In genomic region chr1:201403359-201403758, GRCh38 we compare ENCODE assay signal across 20 cellular contexts. TPM values are rescaled to one million over a fixed set of nuclear protein-coding genes. Genes with fewer than 3 reads are reported as not detected.
DNase-seq lines count a peak whose midpoint lies in the region; ATAC-seq, FAIRE-seq and TF ChIP-seq lines count a peak whose summit lies in the region.
"Had no signal": no experiment of that assay in that cellular context is flagged by ENCODE, and none has a peak within 500 bp of the region (broad histone marks: within the 10 kb centered on the region; RNA-seq: fewer than 3 reads in every experiment).

No MANE protein-coding gene starts in this region.

- H3K4me3 ChIP-seq in GM12878 = no peak overlapping the region

- TF ChIP-seq CTCF in GM12878 (IDR thresholded peaks at IDR 0.05 in 2 of 3, conservative IDR thresholded peaks at IDR 0.05 in 1 of 3; ENCODE audit: control insufficient read depth in 2 of 3, extremely low read depth in 1 of 3, insufficient read depth in 1 of 3, low read depth in 3 of 3, low read length in 3 of 3) = no peak

- no peak for TF ChIP-seq EP300 in GM12878 (IDR thresholded peaks at IDR 0.05; ENCODE audit: borderline replicate concordance in 1 of 2, control insufficient read depth in 1 of 2, low read depth in 2 of 2, low read length in 2 of 2)

- H3K79me2 ChIP-seq in GM12878 (ENCODE audit: control insufficient read depth, insufficient read depth, low read length) = no peaks in the 10 kb centered on the region

- SMC1A ChIA-PET in GM12878 (lab: Charles Lee; ENCODE audit: uncharacterized antibody, unreplicated experiment) = interaction anchor here (12.3 kb wide), 1 partner anchor 14 kb away, joined by 374 read pairs; no protein-coding TSS in a partner anchor

- TF ChIP-seq POLR2A in GM12891 (IDR thresholded peaks at IDR 0.05; ENCODE audit: low read depth, low read length) = no peak
- no peak for TF ChIP-seq POLR2A in GM12878 (IDR thresholded peaks at IDR 0.05; ENCODE audit: low read depth, low read length)

- TSS peak; percentile 84 for BruUV-seq in GM12878 (replicated peaks; lab: Mats Ljungman, UMichigan)

- FAIRE-seq in GM12891 (lab: Jason Lieb, UNC) (no peak), GM12878 (lab: Jason Lieb, UNC) (no peak)

- H3K4me1 ChIP-seq in GM12878 (ENCODE audit: control insufficient read depth, insufficient read depth, low read length) = peaks cover 35% of the 10 kb centered on the region

- intact Hi-C loops in GM12878 (cut with micrococcal nuclease; ENCODE audit: unreplicated experiment) = no loop called here

- H4K20me1 ChIP-seq in GM12878 (ENCODE audit: control insufficient read depth, insufficient read depth) = no peaks in the 10 kb centered on the region

- RAD21 ChIA-PET in GM12878 (lab: Charles Lee; ENCODE audit: unreplicated experiment) = interaction anchor here (3.9 to 12.1 kb wide), 2 partner anchors 15 to 78 kb away, joined by 32 to 340 read pairs; no protein-coding TSS in a partner anchor

- no peak overlapping the region for H3K27ac ChIP-seq in GM12878 (ENCODE audit: control insufficient read depth, insufficient read depth)

- ATAC-seq in GM12878 (no peak), HG03342 (IDR thresholded peaks at IDR 0.05; ENCODE audit: unreplicated experiment) (no peak), GM19452 (IDR thresholded peaks at IDR 0.05; ENCODE audit: unreplicated experiment) (no peak)

- H2AFZ ChIP-seq in GM12878 (ENCODE audit: control insufficient read depth, low read depth, low read length) = no peak overlapping the region

- no peaks in the 10 kb centered on the region for H3K27me3 ChIP-seq in GM12878 (replicated peaks in 1 of 2; ENCODE audit: control insufficient read depth in 2 of 2, insufficient read depth in 2 of 2, low read length in 1 of 2)

- WGBS in GM12878 (ENCODE audit: insufficient coverage, insufficient replicate concordance, low lambda C conversion rate, missing lambda C conversion rate) = 0% methylated on average over 1 of the region's 1 CpG

- in situ Hi-C loops in GM12878 (cut with MboI) = no loop called here

- POLR2A ChIA-PET in GM12878 (lab: Charles Lee) = interaction anchor here (0.5 to 11.9 kb wide), 2 partner anchors 15 to 538 kb away, joined by 4 to 228 read pairs; no protein-coding TSS in a partner anchor

- no peaks in the 10 kb centered on the region for H3K36me3 ChIP-seq in GM12878 (ENCODE audit: control insufficient read depth in 2 of 2, insufficient read depth in 2 of 2, low read length in 1 of 2)

- DNase-seq in GM12891 (ENCODE audit: insufficient read length, low spot score) (no peak), GM12878 (ENCODE audit: low read depth, low spot score) (no peak), myocyte (ENCODE audit: low read depth) (peak; percentile 38)
- no peak for DNase-seq in stimulated activated CD4-positive, alpha-beta T cell treated with anti-CD3 and anti-CD28 coated beads, Interleukin-15, amount 100 ng/mL, for 24 hours
- DNase-seq: 8988T; C1 segment of cervical spinal cord; Calu3; CD4-positive, alpha-beta memory T cell; COR-L47; DMS53; DMS79 treated with DMSO at 0.1 percent for 48 hours; GF-D8; GOT3; H7; HCEC 1CT had no signal

- H3K9ac ChIP-seq in GM12878 (ENCODE audit: control insufficient read depth, insufficient read depth, low read length) = no peak overlapping the region

- no peak for TF ChIP-seq RAD21 in GM12878 (IDR thresholded peaks at IDR 0.05; ENCODE audit: insufficient read depth, low read depth, low read length)

- no peaks in the 10 kb centered on the region for H3K9me3 ChIP-seq in GM12878 (replicated peaks; ENCODE audit: control insufficient read depth, insufficient read depth, low read length)

- no peak overlapping the region for H3K4me2 ChIP-seq in GM12878 (ENCODE audit: control insufficient read depth, insufficient read depth)

- CTCF ChIA-PET in GM12878 (lab: Yijun Ruan, JAX) = interaction anchor here (0.7 to 14.4 kb wide), 4 partner anchors 15 to 110 kb away, joined by 3 to 623 read pairs (median 30); no protein-coding TSS in a partner anchor

TF ChIP-seq in GM12891, 5 proteins besides CTCF, POLR2A, EP300 and RAD21:
- TF ChIP-seq POU2F2 (IDR thresholded peaks at IDR 0.05; ENCODE audit: low read depth, low read length) (peak; percentile 60; the same call in 1 of the 2 replicates), PAX5 (IDR thresholded peaks at IDR 0.05; ENCODE audit: insufficient read depth, low read length, severe bottlenecking) (no peak), SPI1 (IDR thresholded peaks at IDR 0.05; ENCODE audit: low read depth, low read length) (no peak)
TF ChIP-seq in GM12891: peak in this region for 1.

TF ChIP-seq in GM12878, 131 proteins besides CTCF, POLR2A, EP300 and RAD21 (continues in another document):
- TF ChIP-seq SPI1 (IDR thresholded peaks at IDR 0.05; ENCODE audit: borderline replicate concordance, insufficient read depth, low read depth, low read length) = no peak
- peak; percentile 86; the same call in 2 of the 3 replicates for TF ChIP-seq POU2F2 (IDR thresholded peaks at IDR 0.05; ENCODE audit: borderline replicate concordance, low read depth, low read length)
- TF ChIP-seq ZNF24 (IDR thresholded peaks at IDR 0.05) = peak; percentile 35; the same call in 1 of the 2 replicates
- TF ChIP-seq NFIC (IDR thresholded peaks at IDR 0.05; ENCODE audit: low read depth, low read length) = no peak

RNA-seq across cellular contexts. Expression of gene LAD1, which starts 4.2 kb away (rescaled TPM):
- 0.30 TPM for polyA plus RNA-seq in GM12891 (2012; ENCODE audit: low read depth, missing spikeins)
- 0.40 and 0.91 TPM in 2 replicates for total RNA-seq in GM12878 (2013; cell fraction: nucleolus; rRNA removed)
- total RNA-seq in GM12878 (2014; rRNA removed) = 0.22 and 0.40 TPM in 2 replicates
- total RNA-seq in GM12878 (2014; rRNA removed; fragmentation: Illumina TruSeq; extraction: Trizol) = 0.18 and 0.40 TPM in 2 replicates
- total RNA-seq in GM12878 (2021) = 0.26 and 0.53 TPM in 2 replicates
- 0.33 TPM for polyA plus RNA-seq in GM12878 (2011; ENCODE audit: low read depth)
- polyA plus RNA-seq in GM12878 (2011; rRNA removed) = 0.05 TPM in 1 of 2 replicates, not detected in the other
- polyA plus RNA-seq in GM12878 (2011; cell fraction: cytosol; rRNA removed) = 0.09 TPM in 1 of 2 replicates, not detected in the other
- polyA plus RNA-seq in GM12878 (2011; cell fraction: nucleus; rRNA removed) = 0.07 TPM in 1 of 2 replicates, not detected in the other
- polyA plus RNA-seq in GM12878 (2012) = 0.31 and 0.77 TPM in 2 replicates
- 0.11 and 0.48 TPM in 2 replicates for polyA plus RNA-seq in GM12878 (2014; fragmentation: Illumina TruSeq; extraction: Trizol)
- not detected for polyA plus RNA-seq in GM12878 (2014; fragmentation: Nextera tagmentation; extraction: Ambion mirVana)
- polyA plus RNA-seq in GM12878 (2014; rRNA removed) = 0.32 and 0.80 TPM in 2 replicates
- polyA plus RNA-seq in GM12878 (2016; fragmentation: Nextera tagmentation; extraction: Ambion mirVana) = under 1 TPM in 1 of 2 experiments, not detected in 1; 0.16 TPM
- polyA minus RNA-seq in GM12878 (2011; rRNA and poly(A)+ RNA removed) = not detected in 2 replicates
- not detected in 2 replicates for polyA minus RNA-seq in GM12878 (2011; cell fraction: cytosol; rRNA and poly(A)+ RNA removed)
- polyA minus RNA-seq in GM12878 (2011; cell fraction: nucleus; rRNA and poly(A)+ RNA removed) = not detected in 2 replicates
- total RNA-seq in myocyte = 22.3 and 27.0 TPM in 2 replicates
- polyA plus RNA-seq in myocyte (2012) = 6.8 TPM
- total RNA-seq: A673 had no signal
- polyA plus RNA-seq: BJ; CD4-positive, alpha-beta memory T cell had no signal

RNA-seq across cellular contexts. Expression of gene TNNI1, which starts 18.2 kb away (rescaled TPM):
- 0.50 TPM for polyA plus RNA-seq in GM12891 (2012; ENCODE audit: low read depth, missing spikeins)
- 0.94 and 0.98 TPM in 2 replicates for total RNA-seq in GM12878 (2013; cell fraction: nucleolus; rRNA removed)
- under 0.01 TPM in 1 of 2 replicates, not detected in the other for total RNA-seq in GM12878 (2014; rRNA removed)
- 0.14 TPM in 1 of 2 replicates, not detected in the other for total RNA-seq in GM12878 (2014; rRNA removed; fragmentation: Illumina TruSeq; extraction: Trizol)
- total RNA-seq in GM12878 (2021) = not detected in 2 replicates
- not detected for polyA plus RNA-seq in GM12878 (2011; ENCODE audit: low read depth)
- polyA plus RNA-seq in GM12878 (2011; rRNA removed) = 0.41 and 0.50 TPM in 2 replicates
- polyA plus RNA-seq in GM12878 (2011; cell fraction: cytosol; rRNA removed) = 0.60 and 0.87 TPM in 2 replicates
- polyA plus RNA-seq in GM12878 (2011; cell fraction: nucleus; rRNA removed) = 0.48 and 1.0 TPM in 2 replicates
- polyA plus RNA-seq in GM12878 (2012) = 0.45 TPM in 1 of 2 replicates, not detected in the other
- not detected in 2 replicates for polyA plus RNA-seq in GM12878 (2014; fragmentation: Illumina TruSeq; extraction: Trizol)
- under 1 TPM in 1 of 2 experiments, not detected in 1; 0.04 TPM for polyA plus RNA-seq in GM12878 (2014; fragmentation: Nextera tagmentation; extraction: Ambion mirVana)
- polyA plus RNA-seq in GM12878 (2014; rRNA removed) = 0.39 TPM in 1 of 2 replicates, not detected in the other
- polyA plus RNA-seq in GM12878 (2016; fragmentation: Nextera tagmentation; extraction: Ambion mirVana) = 1 to 10 TPM in 1 of 2 experiments, under 1 TPM in 1; 0.20 to 1.0 TPM
- 0.44 and 0.67 TPM in 2 replicates for polyA minus RNA-seq in GM12878 (2011; rRNA and poly(A)+ RNA removed)
- polyA minus RNA-seq in GM12878 (2011; cell fraction: cytosol; rRNA and poly(A)+ RNA removed) = 0.13 TPM in 1 of 2 replicates, not detected in the other
- polyA minus RNA-seq in GM12878 (2011; cell fraction: nucleus; rRNA and poly(A)+ RNA removed) = 0.60 and 0.67 TPM in 2 replicates
- total RNA-seq in myocyte = 9,118 and 11,163 TPM in 2 replicates
- 4,992 TPM for polyA plus RNA-seq in myocyte (2012)
- total RNA-seq: A673; Calu3; CD4-positive, alpha-beta memory T cell; Daoy had no signal
- polyA plus RNA-seq: CD4-positive, alpha-beta memory T cell had no signal

RNA-seq across cellular contexts. Expression of gene TNNT2, which starts 25.9 kb away (rescaled TPM):
- 0.18 TPM for polyA plus RNA-seq in GM12891 (2012; ENCODE audit: low read depth, missing spikeins)
- total RNA-seq in GM12878 (2013; cell fraction: nucleolus; rRNA removed) = not detected in 2 replicates
- not detected in 2 replicates for total RNA-seq in GM12878 (2014; rRNA removed)
- total RNA-seq in GM12878 (2014; rRNA removed; fragmentation: Illumina TruSeq; extraction: Trizol) = not detected in 2 replicates
- total RNA-seq in GM12878 (2021) = not detected in 2 replicates
- polyA plus RNA-seq in GM12878 (2011; ENCODE audit: low read depth) = not detected
- polyA plus RNA-seq in GM12878 (2011; rRNA removed) = not detected in 2 replicates
- not detected in 2 replicates for polyA plus RNA-seq in GM12878 (2011; cell fraction: cytosol; rRNA removed)
- polyA plus RNA-seq in GM12878 (2011; cell fraction: nucleus; rRNA removed) = not detected in 2 replicates
- polyA plus RNA-seq in GM12878 (2012) = not detected in 2 replicates
- polyA plus RNA-seq in GM12878 (2014; fragmentation: Illumina TruSeq; extraction: Trizol) = not detected in 2 replicates
- polyA plus RNA-seq in GM12878 (2014; fragmentation: Nextera tagmentation; extraction: Ambion mirVana) = not detected
- polyA plus RNA-seq in GM12878 (2014; rRNA removed) = not detected in 2 replicates
- polyA plus RNA-seq in GM12878 (2016; fragmentation: Nextera tagmentation; extraction: Ambion mirVana) = 1 to 10 TPM in 1 of 2 experiments, not detected in 1; 2.2 TPM
- polyA minus RNA-seq in GM12878 (2011; rRNA and poly(A)+ RNA removed) = not detected in 2 replicates
- polyA minus RNA-seq in GM12878 (2011; cell fraction: cytosol; rRNA and poly(A)+ RNA removed) = not detected in 2 replicates
- polyA minus RNA-seq in GM12878 (2011; cell fraction: nucleus; rRNA and poly(A)+ RNA removed) = 0.19 TPM in 1 of 2 replicates, not detected in the other
- 3,022 and 4,635 TPM in 2 replicates for total RNA-seq in myocyte
- polyA plus RNA-seq in myocyte (2012) = 2,977 TPM
- total RNA-seq: CD4-positive, alpha-beta memory T cell; Daoy had no signal
- polyA plus RNA-seq: BJ; CD4-positive, alpha-beta memory T cell had no signal

Comparison
In these comparisons a context has a peak if more than half of its experiments do, and no peak if none do; other contexts are left out.
1. RNA of gene LAD1, which starts 4.2 kb away (total RNA-seq): 22.3 to 27.0 TPM in myocyte; 0.18 to 0.91 TPM in GM12878; every median in the first group is over 10 times any median in the second.
2. RNA of gene TNNI1, which starts 18.2 kb away (total RNA-seq): 9,118 to 11,163 TPM in myocyte; under 0.01 to 0.98 TPM in GM12878; every median in the first group is over 1,000 times any median in the second.
3. RNA of gene TNNT2, which starts 25.9 kb away (total RNA-seq): 3,022 to 4,635 TPM in myocyte; not detected in GM12878; every median in the first group is over 1,000 times any median in the second.